In genomic region chr20:62609811-62610757, GRCh38 we compare ENCODE assay signal across 30 cellular contexts.
"Had no signal": no experiment of that assay in that cellular context is flagged by ENCODE, and none has a peak within 500 bp of the region (broad histone marks: within the 10 kb centered on the region; RNA-seq: fewer than 3 reads in every experiment).

No MANE protein-coding gene starts in this region.

- H3K27me3 Mint-ChIP-seq: activated B cell treated with CpG ODN at 0.5 μM for 24 hours had no signal

- H3K27ac ChIP-seq: adrenal gland, ascending aorta, body of pancreas, Peyer's patch, RWPE1, SJSA1 had no signal

- H3K27ac Mint-ChIP-seq: activated B cell treated with CpG ODN at 0.5 μM for 24 hours; activated CD4-positive, alpha-beta T cell treated with anti-CD3 and anti-CD28 coated beads, Interleukin-2, amount 10 ng/mL, durations not matched to agents 24 days and 14 days; activated CD8-positive, alpha-beta memory T cell treated with anti-CD3 and anti-CD28 coated beads, Interleukin-2, amount 10 ng/mL, durations not matched to agents 7 days and 5 days; activated naive CD4-positive, alpha-beta T cell treated with anti-CD3 and anti-CD28 coated beads for 36 hours; activated naive CD8-positive, alpha-beta T cell treated with anti-CD3 and anti-CD28 coated beads, Interleukin-2, amount 10 ng/mL, durations not matched to agents 7 days and 5 days; activated T-helper 1 cell treated with anti-CD3 and anti-CD28 coated beads, Interleukin-12 subunit alpha, Interleukin-12 subunit beta, Interleukin-2, Interleukin-4 antibody, amounts not matched to agents 30 ng/mL and 10 ng/mL and 1 ng/mL, durations not matched to agents 14 hours and 24 hours and 36 hours; T-helper 1 cell treated with Interleukin-12 subunit alpha and Interleukin-12 subunit beta and Interleukin-4 antibody, amounts not matched to agents 30 μg/mL and 1 μg/mL, for 36 hours had no signal

- H3K4me3 ChIP-seq: adrenal gland, ascending aorta, body of pancreas, Peyer's patch, SJSA1 had no signal

- H3K27me3 ChIP-seq: adrenal gland, ascending aorta, body of pancreas, Peyer's patch, SJSA1 had no signal

- H3K4me1 Mint-ChIP-seq: activated naive CD8-positive, alpha-beta T cell treated with anti-CD3 and anti-CD28 coated beads, Interleukin-2, amount 10 ng/mL, durations not matched to agents 7 days and 5 days had no signal

- H3K9me3 ChIP-seq: adrenal gland, ascending aorta, body of pancreas, Peyer's patch had no signal

- ATAC-seq: activated CD8-positive, alpha-beta memory T cell treated with anti-CD3 and anti-CD28 coated beads, Interleukin-2, amount 10 ng/mL, durations not matched to agents 7 days and 5 days; body of pancreas; SK-N-SH treated with all-trans-retinoic acid at 6 μM for 48 hours had no signal

- DNase-seq: activated B cell treated with CpG ODN at 0.5 μM for 24 hours; activated CD4-positive, alpha-beta T cell treated with anti-CD3 and anti-CD28 coated beads for 1 hour; activated CD4-positive, alpha-beta T cell treated with anti-CD3 and anti-CD28 coated beads, Interleukin-2, amount 10 ng/mL, durations not matched to agents 24 days and 14 days; activated CD4-positive, alpha-beta T cell treated with anti-CD3 and anti-CD28 coated beads, Interleukin-2, amount 50 U/mL, for 48 hours; activated CD8-positive, alpha-beta memory T cell treated with anti-CD3 and anti-CD28 coated beads, Interleukin-2, amount 10 ng/mL, durations not matched to agents 7 days and 5 days; activated effector memory CD4-positive, alpha-beta T cell treated with anti-CD3 and anti-CD28 coated beads, Interleukin-2, amount 50 U/mL, for 16 hours; activated naive CD4-positive, alpha-beta T cell treated with anti-CD3 and anti-CD28 coated beads for 36 hours; activated naive CD8-positive, alpha-beta T cell treated with anti-CD3 and anti-CD28 coated beads, Interleukin-2, amount 10 ng/mL, durations not matched to agents 7 days and 5 days; activated T-cell treated with anti-CD3 and anti-CD28 coated beads, Interleukin-2, amount 50 U/mL, for 24 hours; adrenal gland; body of pancreas; central memory CD4-positive, alpha-beta T cell; KG1; NCI-H1048; NCI-H146; NCI-H187 treated with DMSO at 0.1 percent for 48 hours; NCI-H2171; NCI-H226; NCI-H526; NCI-H82; Peyer's patch; SHP77; SW 1271 had no signal

- H3K4me3 Mint-ChIP-seq: activated B cell treated with CpG ODN at 0.5 μM for 24 hours; activated CD4-positive, alpha-beta T cell treated with anti-CD3 and anti-CD28 coated beads, Interleukin-2, amount 10 ng/mL, durations not matched to agents 24 days and 14 days; activated CD8-positive, alpha-beta memory T cell treated with anti-CD3 and anti-CD28 coated beads, Interleukin-2, amount 10 ng/mL, durations not matched to agents 7 days and 5 days; activated naive CD4-positive, alpha-beta T cell treated with anti-CD3 and anti-CD28 coated beads for 36 hours; activated naive CD8-positive, alpha-beta T cell treated with anti-CD3 and anti-CD28 coated beads, Interleukin-2, amount 10 ng/mL, durations not matched to agents 7 days and 5 days; activated T-cell treated with anti-CD3 and anti-CD28 coated beads, Interleukin-2, amount 50 U/mL, for 24 hours; activated T-helper 1 cell treated with anti-CD3 and anti-CD28 coated beads, Interleukin-12 subunit alpha, Interleukin-12 subunit beta, Interleukin-2, Interleukin-4 antibody, amounts not matched to agents 30 ng/mL and 10 ng/mL and 1 ng/mL, durations not matched to agents 14 hours and 24 hours and 36 hours; IgD-negative memory B cell; T-helper 1 cell treated with Interleukin-12 subunit alpha and Interleukin-12 subunit beta and Interleukin-4 antibody, amounts not matched to agents 30 μg/mL and 1 μg/mL, for 36 hours had no signal

- H3K36me3 Mint-ChIP-seq: activated CD8-positive, alpha-beta memory T cell treated with anti-CD3 and anti-CD28 coated beads, Interleukin-2, amount 10 ng/mL, durations not matched to agents 7 days and 5 days; activated naive CD8-positive, alpha-beta T cell treated with anti-CD3 and anti-CD28 coated beads, Interleukin-2, amount 10 ng/mL, durations not matched to agents 7 days and 5 days had no signal

- H3K4me1 ChIP-seq: adrenal gland, SJSA1 had no signal

- H3K36me3 ChIP-seq: adrenal gland, ascending aorta, Peyer's patch, SJSA1 had no signal

- H3K9me3 Mint-ChIP-seq: activated B cell treated with CpG ODN at 0.5 μM for 24 hours; activated CD4-positive, alpha-beta T cell treated with anti-CD3 and anti-CD28 coated beads, Interleukin-2, amount 10 ng/mL, durations not matched to agents 24 days and 14 days; activated T-cell treated with anti-CD3 and anti-CD28 coated beads, Interleukin-2, amount 50 U/mL, for 24 hours; IgD-negative memory B cell had no signal
